In genomic region chr13:112510002-112510780, GRCh38 we compare ENCODE assay signal across 8 cellular contexts.
DNase-seq lines count a peak whose midpoint lies in the region; ATAC-seq and TF ChIP-seq lines count a peak whose summit lies in the region.

No MANE protein-coding gene starts in this region.

- H3K9ac ChIP-seq in MM.1S (ENCODE audit: low read length) = no peak overlapping the region

- H3K4me3 ChIP-seq in MM.1S (ENCODE audit: low read length) (no peak overlapping the region), retinal pigment epithelial cell (ENCODE audit: low read length) (no peak overlapping the region)

- no peaks in the 10 kb centered on the region for H4K20me1 ChIP-seq in MM.1S (ENCODE audit: insufficient read depth, low read length)

- H3K79me2 ChIP-seq in MM.1S (ENCODE audit: low read length) = no peaks in the 10 kb centered on the region

- H2AFZ ChIP-seq in MM.1S (ENCODE audit: low read length) = no peak overlapping the region

- no peak overlapping the region for H3K27ac ChIP-seq in MM.1S (ENCODE audit: low read length)

- H3K4me1 ChIP-seq in MM.1S (ENCODE audit: low read length) = no peaks in the 10 kb centered on the region

- no peaks in the 10 kb centered on the region for H3F3A ChIP-seq in MM.1S (ENCODE audit: insufficient read depth, low read length)

- TF ChIP-seq CTCF in MM.1S (IDR thresholded peaks at IDR 0.05; ENCODE audit: low read length) = peak; percentile 42
- peak; percentile 63 for TF ChIP-seq CTCF in retinal pigment epithelial cell (conservative IDR thresholded peaks at IDR 0.05; ENCODE audit: low read depth, low read length)

- no peaks in the 10 kb centered on the region for H3K36me3 ChIP-seq in MM.1S (replicated peaks; ENCODE audit: insufficient read depth, low read length)

- H3K9me3 ChIP-seq in MM.1S (replicated peaks; ENCODE audit: insufficient read depth, low read length) = no peaks in the 10 kb centered on the region

- ATAC-seq in HG03280 (IDR thresholded peaks at IDR 0.05; ENCODE audit: unreplicated experiment) = no peak

- no peaks in the 10 kb centered on the region for H3K27me3 ChIP-seq in MM.1S (replicated peaks; ENCODE audit: insufficient read depth, low read length)

- DNase-seq in NCI-H2081 (lab: John Stamatoyannopoulos, UW) (peak; percentile 51 to 65), NCI-H2081 treated with DMSO at 0.1 percent for 48 hours (lab: John Stamatoyannopoulos, UW) (no peak), MM.1S (peak; percentile 41), SW480 (ENCODE audit: low spot score) (peak; percentile 59), head of caudate nucleus (peak in 37 of 42 donors; percentile 7 to 75 (median 38)), retinal pigment epithelial cell (ENCODE audit: low read depth) (peak; percentile 22)
- no peak for DNase-seq in activated T-cell treated with anti-CD3 and anti-CD28 coated beads, Interleukin-2, amount 50 U/mL, for 1 hour

- no peaks in the 10 kb centered on the region for H3K9me2 ChIP-seq in MM.1S (replicated peaks; ENCODE audit: insufficient read depth, low read length)

- intact Hi-C loops in head of caudate nucleus (cut with DNase I) = no loop called here

- H3K4me2 ChIP-seq in MM.1S (ENCODE audit: low read depth, low read length) = no peak overlapping the region

Comparison
In these comparisons a context has a peak if more than half of its experiments do, and no peak if none do; other contexts are left out.
1. DNase-seq: peak in NCI-H2081 (2 of 2), MM.1S (single experiment), SW480 (single experiment), head of caudate nucleus (37 of 42) and retinal pigment epithelial cell (single experiment); none in NCI-H2081 treated with DMSO at 0.1 percent for 48 hours (single experiment) and activated T-cell treated with anti-CD3 and anti-CD28 coated beads, Interleukin-2, amount 50 U/mL, for 1 hour (single experiment).